ENCODE assay signal across 8 cellular contexts in the genomic region with DNA sequence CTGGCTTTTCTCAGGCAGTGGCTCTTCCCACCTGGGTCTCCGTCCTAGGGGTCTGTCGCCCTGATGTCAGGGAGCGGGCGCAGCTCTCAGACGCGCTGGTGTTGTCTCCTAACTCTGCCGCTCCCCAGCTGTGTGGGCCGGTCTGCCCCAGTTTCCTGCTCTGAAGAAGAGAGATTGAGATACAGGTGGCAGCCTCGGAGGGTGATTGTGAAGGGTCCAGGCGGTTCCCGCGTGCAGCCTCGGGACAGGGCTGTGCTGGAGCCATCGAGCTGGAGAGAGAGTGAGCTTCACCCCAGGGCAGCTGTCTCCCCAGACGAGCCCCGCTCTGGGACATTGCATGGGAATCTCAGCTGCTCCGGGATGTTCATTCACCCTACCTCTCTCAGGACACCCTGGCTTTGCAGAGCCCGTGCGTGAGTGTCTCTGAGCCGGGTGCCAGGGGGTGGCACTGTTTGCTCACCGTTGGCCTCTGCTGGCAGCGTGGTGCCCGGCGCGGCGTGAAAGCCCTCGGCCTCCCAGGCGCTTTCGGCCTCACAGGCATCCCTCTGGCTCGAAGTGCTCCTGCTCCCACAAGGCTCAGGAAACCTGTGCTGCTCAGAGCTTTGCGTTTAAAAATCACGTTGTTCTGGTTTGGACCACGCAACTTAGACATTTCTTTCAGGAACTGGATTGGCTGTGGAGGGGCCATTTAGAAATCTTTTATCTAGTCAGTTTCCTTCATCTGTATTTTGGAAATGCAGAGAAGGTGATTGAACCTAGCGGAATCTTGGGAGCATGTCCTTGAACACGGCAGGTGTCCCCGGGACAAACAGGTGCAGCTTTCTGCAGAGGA. TPM values are rescaled to one million over a fixed set of nuclear protein-coding genes. Genes with fewer than 3 reads are reported as not detected.
DNase-seq lines count a peak whose midpoint lies in the region; ATAC-seq, FAIRE-seq and TF ChIP-seq lines count a peak whose summit lies in the region.

No MANE protein-coding gene starts in this region.

- H3K4me1 ChIP-seq in SK-N-SH (ENCODE audit: control insufficient read depth in 1 of 2, insufficient read depth in 2 of 2, low read depth in 1 of 2, low read length in 1 of 2) = peaks cover 0 to 3% of the 10 kb centered on the region in 2 experiments; a peak in 1 of 4 replicates
- peaks cover 0 to 3% (median 0%) of the 10 kb centered on the region in 4 donors for H3K4me1 ChIP-seq in liver (ENCODE audit: control insufficient read depth in 4 of 4, insufficient read depth in 4 of 4, low read length in 3 of 4)

- peaks cover 0 to 14% (median 6%) of the 10 kb centered on the region in 7 donors for H3K9me3 Mint-ChIP-seq in CD14-positive monocyte
- H3K9me3 Mint-ChIP-seq in type B pancreatic cell = no peaks in the 10 kb centered on the region

- no peaks in the 10 kb centered on the region for H4K20me1 ChIP-seq in SK-N-SH (ENCODE audit: insufficient read depth)

- FAIRE-seq in bronchial epithelial cell (lab: Jason Lieb, UNC) = peak; percentile 62

- DNase-seq in CD14-positive monocyte (ENCODE audit: low spot score) (no peak), HCEC 1CT (peak; percentile 31), SK-N-SH (peak; percentile 90), bronchial epithelial cell (ENCODE audit: low read depth) (peak; percentile 19), type B pancreatic cell (ENCODE audit: extremely low spot score, unreplicated experiment) (no peak)

- no peak overlapping the region for H3K4me2 ChIP-seq in SK-N-SH

- POLR2A ChIA-PET in SK-N-SH (lab: Yijun Ruan, JAX) = interaction anchor here (0.6 kb wide), 1 partner anchor 16 kb away, joined by 3 read pairs; no protein-coding TSS in a partner anchor

- no peaks in the 10 kb centered on the region for H3K79me2 ChIP-seq in SK-N-SH (ENCODE audit: insufficient read depth)

- ATAC-seq in HG02852 (IDR thresholded peaks at IDR 0.05; ENCODE audit: unreplicated experiment) (no peak), GM21447 (IDR thresholded peaks at IDR 0.05; ENCODE audit: unreplicated experiment) (no peak)

- H3K27ac ChIP-seq in SK-N-SH (ENCODE audit: low read depth in 2 of 2, low read length in 1 of 2) (no peak overlapping the region), liver (ENCODE audit: low read depth in 1 of 2, low read length in 2 of 2) (no peak overlapping the region)

- TF ChIP-seq EP300 in SK-N-SH (IDR thresholded peaks at IDR 0.05; ENCODE audit: borderline replicate concordance in 1 of 2, low read depth in 1 of 2, low read length in 1 of 2) = no peak

- peaks cover 22% of the 10 kb centered on the region for H3K4me1 Mint-ChIP-seq in CD14-positive monocyte
- no peaks in the 10 kb centered on the region for H3K4me1 Mint-ChIP-seq in type B pancreatic cell (ENCODE audit: unreplicated experiment)

- H3K9ac ChIP-seq in SK-N-SH (no peak overlapping the region), liver (ENCODE audit: low read depth in 1 of 2, low read length in 2 of 2) (no peak overlapping the region)

- H2AFZ ChIP-seq in SK-N-SH (ENCODE audit: low read depth) = no peak overlapping the region

- H3K27ac Mint-ChIP-seq in CD14-positive monocyte (peak overlapping the region in 1 of 7 donors; percentile 35), type B pancreatic cell (no peak overlapping the region)

- peak; percentile 90 for TF ChIP-seq RAD21 in SK-N-SH (IDR thresholded peaks at IDR 0.05; ENCODE audit: low read length)
- peak; percentile 77 to 85 for TF ChIP-seq RAD21 in liver (IDR thresholded peaks at IDR 0.05)

- no peaks in the 10 kb centered on the region for H3K9me2 ChIP-seq in SK-N-SH

- peak; percentile 36 for TF ChIP-seq CTCF in CD14-positive monocyte (IDR thresholded peaks at IDR 0.05)
- TF ChIP-seq CTCF in SK-N-SH (IDR thresholded peaks at IDR 0.05) = peak; percentile 75
- peak; percentile 81 for TF ChIP-seq CTCF in bronchial epithelial cell (IDR thresholded peaks at IDR 0.05; ENCODE audit: insufficient read depth, low read length, severe bottlenecking)
- TF ChIP-seq CTCF in liver (IDR thresholded peaks at IDR 0.05; ENCODE audit: low read depth, low read length, missing input control) = peak; percentile 42
- TF ChIP-seq CTCF in type B pancreatic cell (conservative IDR thresholded peaks at IDR 0.05) = peak; percentile 52

- H3K4me3 Mint-ChIP-seq in CD14-positive monocyte (no peak overlapping the region), type B pancreatic cell (no peak overlapping the region)

- H3K4me3 ChIP-seq in SK-N-SH (ENCODE audit: low read depth in 2 of 2, low read length in 1 of 2) = no peak overlapping the region
- no peak overlapping the region for H3K4me3 ChIP-seq in bronchial epithelial cell (ENCODE audit: low read depth, low read length)
- no peak overlapping the region for H3K4me3 ChIP-seq in liver (ENCODE audit: low read depth in 1 of 3, low read length in 3 of 3)

- H3K9me3 ChIP-seq in SK-N-SH (no peaks in the 10 kb centered on the region), liver (ENCODE audit: control insufficient read depth in 4 of 4, low read length in 3 of 4) (no peaks in the 10 kb centered on the region)

- no peaks in the 10 kb centered on the region for H3K36me3 ChIP-seq in SK-N-SH (replicated peaks in 1 of 2; ENCODE audit: control insufficient read depth in 1 of 2, insufficient read depth in 2 of 2, low read length in 1 of 2)
- H3K36me3 ChIP-seq in bronchial epithelial cell (ENCODE audit: control insufficient read depth, insufficient read depth, low read length) = no peaks in the 10 kb centered on the region
- no peaks in the 10 kb centered on the region for H3K36me3 ChIP-seq in liver (ENCODE audit: control insufficient read depth in 4 of 4, insufficient read depth in 3 of 4, low read depth in 1 of 4, low read length in 3 of 4)

- peaks cover 10 to 27% (median 16%) of the 10 kb centered on the region in 3 donors for H3K27me3 Mint-ChIP-seq in CD14-positive monocyte (ENCODE audit: low read depth in 3 of 3)
- peaks cover 49% of the 10 kb centered on the region for H3K27me3 Mint-ChIP-seq in type B pancreatic cell

- CTCF ChIA-PET in SK-N-SH (lab: Yijun Ruan, JAX) = interaction anchor here (0.6 to 5.6 kb wide), 51 partner anchors 10 to 306 kb away, joined by 3 to 115 read pairs (median 5); a partner anchor contains a TSS

- 10% methylated on average over 23 of the region's 36 CpGs for WGBS in SK-N-SH (ENCODE audit: low lambda C conversion rate)
- WGBS in liver = 31% methylated on average over 36 of the region's 36 CpGs

- H3F3A ChIP-seq in SK-N-SH (replicated peaks; ENCODE audit: insufficient read depth) = peaks cover 8% of the 10 kb centered on the region

- H3K36me3 Mint-ChIP-seq in CD14-positive monocyte = no peaks in the 10 kb centered on the region
- no peaks in the 10 kb centered on the region for H3K36me3 Mint-ChIP-seq in type B pancreatic cell

- intact Hi-C loops in CD14-positive monocyte (cut with micrococcal nuclease) = loop anchor here in 1 of 2 donors (10.0 kb wide), 1 partner anchor 241 kb away; no protein-coding TSS in a partner anchor

- H3K27me3 ChIP-seq in SK-N-SH (ENCODE audit: insufficient read depth) (peaks cover 29% of the 10 kb centered on the region; the same call in 1 of the 2 replicates), bronchial epithelial cell (ENCODE audit: control insufficient read depth, insufficient read depth, low read length) (peaks cover 2% of the 10 kb centered on the region), liver (ENCODE audit: control insufficient read depth in 4 of 4, insufficient read depth in 4 of 4, low read length in 3 of 4) (peaks cover 0 to 6% (median 0%) of the 10 kb centered on the region in 4 donors)

TF ChIP-seq in SK-N-SH, 30 proteins besides CTCF, POLR2A, EP300 and RAD21 (continues in another document):
- TF ChIP-seq, protein P1, sequence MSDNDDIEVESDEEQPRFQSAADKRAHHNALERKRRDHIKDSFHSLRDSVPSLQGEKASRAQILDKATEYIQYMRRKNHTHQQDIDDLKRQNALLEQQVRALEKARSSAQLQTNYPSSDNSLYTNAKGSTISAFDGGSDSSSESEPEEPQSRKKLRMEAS (IDR thresholded peaks at IDR 0.05; ENCODE audit: low read depth) = peak; percentile 89; the same call in 1 of the 2 replicates
- TF ChIP-seq MXI1 (IDR thresholded peaks at IDR 0.05; ENCODE audit: low read depth, low read length) (peak; percentile 30; the same call in 1 of the 2 replicates), SMC3 (IDR thresholded peaks at IDR 0.05; ENCODE audit: low read depth, low read length) (peak; percentile 74)

TF ChIP-seq in liver, 16 proteins besides CTCF, POLR2A, EP300 and RAD21 (continues in another document):
- TF ChIP-seq JUND (IDR thresholded peaks at IDR 0.05) (no peak), TAF1 (conservative IDR thresholded peaks at IDR 0.05) (no peak), HNF4A (conservative IDR thresholded peaks at IDR 0.05) (no peak)
- TF ChIP-seq, protein P1 (IDR thresholded peaks at IDR 0.05) = no peak
- TF ChIP-seq, protein P2, sequence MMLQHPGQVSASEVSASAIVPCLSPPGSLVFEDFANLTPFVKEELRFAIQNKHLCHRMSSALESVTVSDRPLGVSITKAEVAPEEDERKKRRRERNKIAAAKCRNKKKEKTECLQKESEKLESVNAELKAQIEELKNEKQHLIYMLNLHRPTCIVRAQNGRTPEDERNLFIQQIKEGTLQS (IDR thresholded peaks at IDR 0.05) = no peak

RNA-seq across cellular contexts. Expression of a gene that starts 33.8 kb away (rescaled TPM):
- polyA plus RNA-seq in CD14-positive monocyte (10 to 100 TPM; 30.6 to 35.1 TPM), SK-N-SH (2012; rRNA removed) (38.9 and 48.5 TPM in 2 replicates), liver (10 to 100 TPM; 39.6 to 53.3 TPM)
- polyA plus RNA-seq in SK-N-SH (2012; cell fraction: cytosol; rRNA removed) = 35.7 and 38.9 TPM in 2 replicates
- 53.1 and 58.2 TPM in 2 replicates for polyA plus RNA-seq in SK-N-SH (2012; cell fraction: nucleus; rRNA removed)
- total RNA-seq in bronchial epithelial cell (53.4 and 63.1 TPM in 2 replicates), liver (10 to 100 TPM; 12.5 to 27.4 TPM), type B pancreatic cell (ENCODE audit: low replicate concordance) (16.1 and 19.4 TPM in 2 replicates)

RNA-seq across cellular contexts. Expression of a gene that starts 38.9 kb away (rescaled TPM):
- polyA plus RNA-seq in CD14-positive monocyte (not detected), SK-N-SH (2012; rRNA removed) (not detected in 2 replicates), liver (not detected)
- polyA plus RNA-seq in SK-N-SH (2012; cell fraction: cytosol; rRNA removed) = not detected in 2 replicates
- not detected in 2 replicates for polyA plus RNA-seq in SK-N-SH (2012; cell fraction: nucleus; rRNA removed)
- total RNA-seq in bronchial epithelial cell (not detected in 2 replicates), liver (not detected), type B pancreatic cell (ENCODE audit: low replicate concordance) (0.48 TPM in 1 of 2 replicates, not detected in the other)

Comparison
In these comparisons a context has a peak if more than half of its experiments do, and no peak if none do; other contexts are left out.
1. DNase-seq: peak in HCEC 1CT (single experiment), SK-N-SH (single experiment) and bronchial epithelial cell (single experiment); none in CD14-positive monocyte (single experiment) and type B pancreatic cell (single experiment).
2. Peak in every context shown above with its lines, with median percentiles within 50 percentile points of each other: CTCF ChIP-seq.